Comparison of ENCODE assay signal across 13 cellular contexts in genomic region chr19:50870417-50871089, GRCh38. TPM values are rescaled to one million over a fixed set of nuclear protein-coding genes. Genes with fewer than 3 reads are reported as not detected.
DNase-seq lines count a peak whose midpoint lies in the region; ATAC-seq, FAIRE-seq and TF ChIP-seq lines count a peak whose summit lies in the region.
"Had no signal": no experiment of that assay in that cellular context is flagged by ENCODE, and none has a peak within 500 bp of the region (broad histone marks: within the 10 kb centered on the region; RNA-seq: fewer than 3 reads in every experiment).

No MANE protein-coding gene starts in this region.

- H3K9me3 ChIP-seq in A549 (0 out of 3 replicates have a peak, but pooled peaks cover 6% of the 10 kb centered on the region), WERI-Rb-1 (ENCODE audit: severe bottlenecking) (peaks cover 9% of the 10 kb centered on the region)
- H3K9me3 ChIP-seq: ascending aorta; BLaER1 treated with 17β-estradiol and CSF1 and Interleukin-3, amounts not matched to agents 10 nM and 100 nM had no signal

- H3K4me1 ChIP-seq in A549, result no peaks in the 10 kb centered on the region
- H3K4me1 ChIP-seq: ascending aorta had no signal

- no peak for FAIRE-seq in A549 (lab: Jason Lieb, UNC)
- FAIRE-seq: GM19239 had no signal

- peak; percentile 28 for TF ChIP-seq CTCF in A549 (IDR thresholded peaks at IDR 0.05)
- peak; percentile 17 for TF ChIP-seq CTCF in GM13977 (IDR thresholded peaks at IDR 0.05; ENCODE audit: extremely low read depth, insufficient read depth, missing control alignments)
- peak; percentile 61 for TF ChIP-seq CTCF in WERI-Rb-1 (IDR thresholded peaks at IDR 0.05; ENCODE audit: low read depth, low read length)
- no peak for TF ChIP-seq CTCF in brain microvascular endothelial cell (IDR thresholded peaks at IDR 0.05; ENCODE audit: low read depth, low read length, missing control alignments)

- H3K4me2 ChIP-seq in A549, result peak overlapping the region; percentile 47; the same call in 2 of the 3 replicates
- H3K4me2 ChIP-seq: BLaER1 treated with 17β-estradiol and CSF1 and Interleukin-3, amounts not matched to agents 10 nM and 100 nM had no signal

- H3K4me3 Mint-ChIP-seq in memory B cell, result no peak overlapping the region
- H3K4me3 Mint-ChIP-seq: type B pancreatic cell had no signal

- DNase-seq in A549 (ENCODE audit: low read depth in 1 of 2, low spot score in 1 of 2), result peak; percentile 65 to 90
- DNase-seq in GM13977 (ENCODE audit: low spot score), result no peak
- peak; percentile 77 for DNase-seq in WERI-Rb-1
- no peak for DNase-seq in memory B cell (ENCODE audit: low spot score in 2 of 2)
- DNase-seq in NCI-H2171 treated with DMSO at 0.1 percent for 48 hours (lab: John Stamatoyannopoulos, UW), result no peak
- no peak for DNase-seq in NOMO-1 (lab: John Stamatoyannopoulos, UW; ENCODE audit: unreplicated experiment in 2 of 2)
- no peak for DNase-seq in brain microvascular endothelial cell
- no peak for DNase-seq in DMS 273 (lab: John Stamatoyannopoulos, UW; ENCODE audit: unreplicated experiment)
- DNase-seq: KBM-7 had no signal

- POLR2A ChIA-PET in A549 (lab: Yijun Ruan, JAX), result no interaction called here

- peak in 1 of 2 experiments; percentile 39; a peak in 2 of 5 replicates for TF ChIP-seq RAD21 in A549 (conservative IDR thresholded peaks at IDR 0.05 in 1 of 2, IDR thresholded peaks at IDR 0.05 in 1 of 2)

- no peaks in the 10 kb centered on the region for H3K36me3 Mint-ChIP-seq in memory B cell
- H3K36me3 Mint-ChIP-seq: type B pancreatic cell had no signal

- no peaks in the 10 kb centered on the region for H3K4me1 Mint-ChIP-seq in memory B cell

- H3K4me3 ChIP-seq in A549 (peak overlapping the region; percentile 13; the same call in 1 of the 3 replicates), WERI-Rb-1 (ENCODE audit: low read depth, low read length) (no peak overlapping the region), brain microvascular endothelial cell (ENCODE audit: low read depth, low read length) (no peak overlapping the region)
- H3K4me3 ChIP-seq: ascending aorta; BLaER1 treated with 17β-estradiol and CSF1 and Interleukin-3, amounts not matched to agents 10 nM and 100 nM had no signal

- H3K27ac Mint-ChIP-seq in memory B cell, result no peak overlapping the region
- H3K27ac Mint-ChIP-seq: type B pancreatic cell had no signal

- TF ChIP-seq POLR2A in A549 (IDR thresholded peaks at IDR 0.05; ENCODE audit: low read length), result no peak

- ATAC-seq in A549 (peak; percentile 44 to 88; a peak in 5 of 6 replicates), memory B cell (ENCODE audit: low read depth) (peak; percentile 34)

- 39% methylated on average over 25 of the region's 26 CpGs for WGBS in A549 (ENCODE audit: missing lambda C conversion rate)

- in situ Hi-C loops in GM13977 (cut with MboI; ENCODE audit: low pct_unique_long_range_greater_than_20kb, low sequenced_read_pairs, unreplicated experiment), result no loop called here
- in situ Hi-C loops in brain microvascular endothelial cell (cut with HindIII; ENCODE audit: low pct_ligation_motif_present, low sequenced_read_pairs), result no loop called here

- H3K9me3 Mint-ChIP-seq in memory B cell, result no peaks in the 10 kb centered on the region
- H3K9me3 Mint-ChIP-seq: type B pancreatic cell had no signal

- no peak for TF ChIP-seq EP300 in A549 (IDR thresholded peaks at IDR 0.05)

- H3K36me3 ChIP-seq in WERI-Rb-1 (no peaks in the 10 kb centered on the region), brain microvascular endothelial cell (replicated peaks) (no peaks in the 10 kb centered on the region)
- H3K36me3 ChIP-seq: ascending aorta; BLaER1 treated with 17β-estradiol and CSF1 and Interleukin-3, amounts not matched to agents 10 nM and 100 nM had no signal

- peaks cover 19% of the 10 kb centered on the region for H3K27me3 Mint-ChIP-seq in memory B cell

- H3K27me3 ChIP-seq in WERI-Rb-1 (ENCODE audit: insufficient read depth, low read depth, severe bottlenecking), result peaks cover 94% of the 10 kb centered on the region
- no peaks in the 10 kb centered on the region for H3K27me3 ChIP-seq in brain microvascular endothelial cell (replicated peaks)
- H3K27me3 ChIP-seq: ascending aorta; BLaER1 treated with 17β-estradiol and CSF1 and Interleukin-3, amounts not matched to agents 10 nM and 100 nM had no signal

- no peak overlapping the region for H3K27ac ChIP-seq in A549
- H3K27ac ChIP-seq in WERI-Rb-1, result no peak overlapping the region
- no peak overlapping the region for H3K27ac ChIP-seq in brain microvascular endothelial cell
- H3K27ac ChIP-seq: ascending aorta; BLaER1 treated with 17β-estradiol and CSF1 and Interleukin-3, amounts not matched to agents 10 nM and 100 nM had no signal

- CTCF ChIA-PET in A549 (lab: Yijun Ruan, JAX), result interaction anchor here (0.6 to 1.0 kb wide), 3 partner anchors 51 to 195 kb away, joined by 3 to 4 read pairs (median 3); no protein-coding TSS in a partner anchor

TF ChIP-seq in A549, 52 proteins besides CTCF, POLR2A, EP300 and RAD21:
- TF ChIP-seq ZC3H11A (IDR thresholded peaks at IDR 0.05), result no peak
- 0 out of 3 replicates have a peak, but pooled peaks have one; percentile 14 for TF ChIP-seq SMC3 (IDR thresholded peaks at IDR 0.05)
- TF ChIP-seq, protein P1, sequence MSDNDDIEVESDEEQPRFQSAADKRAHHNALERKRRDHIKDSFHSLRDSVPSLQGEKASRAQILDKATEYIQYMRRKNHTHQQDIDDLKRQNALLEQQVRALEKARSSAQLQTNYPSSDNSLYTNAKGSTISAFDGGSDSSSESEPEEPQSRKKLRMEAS (IDR thresholded peaks at IDR 0.05), result peak; percentile 78
- peak; percentile 6 for TF ChIP-seq ZFP36 (IDR thresholded peaks at IDR 0.05; ENCODE audit: borderline replicate concordance, partially characterized antibody)
- no peak for TF ChIP-seq RNF2 (IDR thresholded peaks at IDR 0.05; ENCODE audit: borderline replicate concordance, low read depth)
- TF ChIP-seq FOSL2 (IDR thresholded peaks at IDR 0.05), result no peak
- peak; percentile 55; the same call in 1 of the 2 replicates for TF ChIP-seq FOSL2 (CRISPR knock-in tag; IDR thresholded peaks at IDR 0.05)
TF ChIP-seq in A549: peak in this region for 4.

RNA-seq across cellular contexts. Expression of gene KLK2, which starts 2.7 kb away (rescaled TPM):
- polyA plus RNA-seq in A549 (2011; rRNA removed), result 0.42 and 0.49 TPM in 2 replicates
- 0.08 and 0.22 TPM in 2 replicates for polyA plus RNA-seq in A549 (2012; cell fraction: cytosol; rRNA removed)
- polyA plus RNA-seq in A549 (2012; cell fraction: nucleus; rRNA removed), result 0.62 and 1.2 TPM in 2 replicates
- 0.14 to 0.36 TPM (median 0.21 TPM) in 3 replicates for polyA plus RNA-seq in A549 (2017; fragmentation: RNase III; extraction: RNeasy Plus Mini Kit Qiagen cat#74134 plus additional on column Dnase treatment)
- polyA minus RNA-seq in A549 (2011; rRNA and poly(A)+ RNA removed), result 0.92 and 1.2 TPM in 2 replicates

RNA-seq across cellular contexts. Expression of gene KLK3, which starts 15.8 kb away (rescaled TPM):
- not detected in 2 replicates for polyA plus RNA-seq in A549 (2011; rRNA removed)
- polyA plus RNA-seq in A549 (2012; cell fraction: cytosol; rRNA removed), result not detected in 2 replicates
- polyA plus RNA-seq in A549 (2012; cell fraction: nucleus; rRNA removed), result not detected in 2 replicates
- not detected in 3 replicates for polyA plus RNA-seq in A549 (2017; fragmentation: RNase III; extraction: RNeasy Plus Mini Kit Qiagen cat#74134 plus additional on column Dnase treatment)
- polyA minus RNA-seq in A549 (2011; rRNA and poly(A)+ RNA removed), result not detected in 2 replicates

RNA-seq across cellular contexts. Expression of gene KLK15, which starts 37.2 kb away (rescaled TPM):
- not detected in 2 replicates for polyA plus RNA-seq in A549 (2011; rRNA removed)
- polyA plus RNA-seq in A549 (2012; cell fraction: cytosol; rRNA removed), result not detected in 2 replicates
- polyA plus RNA-seq in A549 (2012; cell fraction: nucleus; rRNA removed), result not detected in 2 replicates
- polyA plus RNA-seq in A549 (2017; fragmentation: RNase III; extraction: RNeasy Plus Mini Kit Qiagen cat#74134 plus additional on column Dnase treatment), result not detected in 3 replicates
- not detected in 2 replicates for polyA minus RNA-seq in A549 (2011; rRNA and poly(A)+ RNA removed)

RNA-seq across cellular contexts. Expression of gene KLK4, which starts 40.6 kb away (rescaled TPM):
- polyA plus RNA-seq in A549 (2011; rRNA removed) (not detected in 2 replicates), A549 (2017; fragmentation: RNase III; extraction: RNeasy Plus Mini Kit Qiagen cat#74134 plus additional on column Dnase treatment) (not detected in 3 replicates)
- not detected in 2 replicates for polyA plus RNA-seq in A549 (2012; cell fraction: cytosol; rRNA removed)
- polyA plus RNA-seq in A549 (2012; cell fraction: nucleus; rRNA removed), result 0.23 TPM in 1 of 2 replicates, not detected in the other
- not detected in 2 replicates for polyA minus RNA-seq in A549 (2011; rRNA and poly(A)+ RNA removed)

RNA-seq across cellular contexts. Expression of gene KLK1, which starts 47.0 kb away (rescaled TPM):
- polyA plus RNA-seq in A549 (2011; rRNA removed) (0.25 and 0.30 TPM in 2 replicates), A549 (2017; fragmentation: RNase III; extraction: RNeasy Plus Mini Kit Qiagen cat#74134 plus additional on column Dnase treatment) (not detected in 3 replicates)
- 0.11 and 0.12 TPM in 2 replicates for polyA plus RNA-seq in A549 (2012; cell fraction: cytosol; rRNA removed)
- 0.07 and 0.12 TPM in 2 replicates for polyA plus RNA-seq in A549 (2012; cell fraction: nucleus; rRNA removed)
- 0.97 TPM in 1 of 2 replicates, not detected in the other for polyA minus RNA-seq in A549 (2011; rRNA and poly(A)+ RNA removed)

Comparison
In these comparisons a context has a peak if more than half of its experiments do, and no peak if none do; other contexts are left out.
1. DNase-seq: peak in A549 (2 of 2) and WERI-Rb-1 (single experiment); none in GM13977 (single experiment), memory B cell (0 of 2), NCI-H2171 treated with DMSO at 0.1 percent for 48 hours (single experiment), NOMO-1 (0 of 2), brain microvascular endothelial cell (single experiment) and DMS 273 (single experiment).